ENCODE assay signal across 12 cellular contexts in the genomic region with DNA sequence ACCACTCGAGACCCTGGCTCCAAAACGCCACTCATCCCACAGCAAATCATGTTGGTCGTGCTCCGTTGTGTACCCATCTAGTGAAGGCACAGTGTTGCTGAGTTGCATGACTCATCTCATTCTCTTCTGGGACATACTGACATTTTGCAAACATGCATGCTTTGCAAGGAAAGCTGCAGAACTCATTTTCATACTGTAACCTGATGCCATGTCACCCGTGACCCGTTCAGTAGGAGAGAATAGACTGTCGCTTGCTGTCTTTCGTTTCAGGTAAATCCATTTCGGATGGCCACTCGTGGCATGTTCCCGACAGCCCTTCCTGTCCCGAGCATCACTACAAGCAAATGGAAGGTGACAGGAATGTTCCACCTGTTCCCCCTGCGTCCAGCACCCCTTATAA.
"Had no signal": no experiment of that assay in that cellular context is flagged by ENCODE, and none has a peak within 500 bp of the region (broad histone marks: within the 10 kb centered on the region; RNA-seq: fewer than 3 reads in every experiment).

No MANE protein-coding gene starts in this region.

- H3K27ac ChIP-seq: brain microvascular endothelial cell, tibial nerve had no signal

- H3K36me3 ChIP-seq: brain microvascular endothelial cell had no signal

- H3K4me1 ChIP-seq: tibial nerve had no signal

- DNase-seq: activated CD4-positive, alpha-beta T cell treated with anti-CD3 and anti-CD28 coated beads, Interleukin-2, amount 50 U/mL, for 4 hours; activated CD4-positive, CD25-positive, alpha-beta regulatory T cell treated with anti-CD3 and anti-CD28 coated beads, Interleukin-2, amount 50 U/mL, for 72 hours; activated CD8-positive, alpha-beta memory T cell treated with anti-CD3 and anti-CD28 coated beads, Interleukin-2, amount 10 ng/mL, durations not matched to agents 7 days and 5 days; activated effector memory CD4-positive, alpha-beta T cell treated with anti-CD3 and anti-CD28 coated beads, Interleukin-2, amount 50 U/mL, for 16 hours; activated T-cell treated with anti-CD3 and anti-CD28 coated beads, Interleukin-2, amount 50 U/mL, for 4 hours; amniotic stem cell; brain microvascular endothelial cell; endodermal cell; mucosa of descending colon; stimulated activated CD4-positive, alpha-beta T cell treated with anti-CD3 and anti-CD28 coated beads, Interleukin-15, amount 100 ng/mL, for 24 hours had no signal

- ATAC-seq: activated CD8-positive, alpha-beta memory T cell treated with anti-CD3 and anti-CD28 coated beads, Interleukin-2, amount 10 ng/mL, durations not matched to agents 7 days and 5 days; activated naive CD4-positive, alpha-beta T cell treated with anti-CD3 and anti-CD28 coated beads, Interleukin-2, amount 50 U/mL, for 72 hours; activated T-cell treated with anti-CD3 and anti-CD28 coated beads, Interleukin-2, amount 50 U/mL, for 4 hours; mucosa of descending colon had no signal

- H3K9me3 ChIP-seq: mucosa of descending colon, tibial nerve had no signal

- H3K4me3 ChIP-seq: mucosa of descending colon, tibial nerve had no signal

- H3K27me3 ChIP-seq: brain microvascular endothelial cell, tibial nerve had no signal
